In genomic region chr7:121599887-121600286, GRCh38 we compare ENCODE assay signal across 30 cellular contexts.
"Had no signal": no experiment of that assay in that cellular context is flagged by ENCODE, and none has a peak within 500 bp of the region (broad histone marks: within the 10 kb centered on the region; RNA-seq: fewer than 3 reads in every experiment).

No MANE protein-coding gene starts in this region.

- H3K4me1 ChIP-seq: foreskin keratinocyte, gastrocnemius medialis had no signal

- H3K4me3 ChIP-seq: esophagus muscularis mucosa, gastrocnemius medialis, heart left ventricle had no signal

- H3K9me3 Mint-ChIP-seq: activated CD8-positive, alpha-beta T cell treated with anti-CD3 and anti-CD28 coated beads for 36 hours; effector memory CD8-positive, alpha-beta T cell had no signal

- H3K36me3 Mint-ChIP-seq: activated naive CD8-positive, alpha-beta T cell had no signal

- H3K27ac ChIP-seq: brain microvascular endothelial cell, esophagus muscularis mucosa, foreskin keratinocyte, gastrocnemius medialis, heart left ventricle had no signal

- FAIRE-seq: astrocyte, colon had no signal

- H3K36me3 ChIP-seq: brain microvascular endothelial cell, esophagus muscularis mucosa, gastrocnemius medialis, heart left ventricle had no signal

- H3K9me3 ChIP-seq: gastrocnemius medialis had no signal

- DNase-seq: activated CD4-positive, alpha-beta T cell treated with anti-CD3 and anti-CD28 coated beads for 1 hour; activated CD4-positive, alpha-beta T cell treated with anti-CD3 and anti-CD28 coated beads for 4 hours; activated CD4-positive, alpha-beta T cell treated with anti-CD3 and anti-CD28 coated beads, Interleukin-2, amount 50 U/mL, for 1 hour; activated CD4-positive, alpha-beta T cell treated with anti-CD3 and anti-CD28 coated beads, Interleukin-2, amount 50 U/mL, for 48 hours; activated CD8-positive, alpha-beta memory T cell treated with anti-CD3 and anti-CD28 coated beads for 24 hours; activated CD8-positive, alpha-beta T cell treated with anti-CD3 and anti-CD28 coated beads for 36 hours; activated effector memory CD4-positive, alpha-beta T cell treated with Interleukin-2 at 50 U/mL for 16 hours; activated gamma-delta T cell treated with Interleukin-2 at 50 U/mL for 16 hours; activated naive CD4-positive, alpha-beta T cell treated with anti-CD3 and anti-CD28 coated beads, Interleukin-2, amount 50 U/mL, for 16 hours; activated naive CD4-positive, alpha-beta T cell treated with Interleukin-2 at 50 U/mL for 16 hours; activated T-cell treated with anti-CD3 and anti-CD28 coated beads, Interleukin-2, amount 50 U/mL, for 4 hours; amniotic stem cell; anterior cingulate cortex; brain microvascular endothelial cell; caudate nucleus; cortex of kidney; dermis blood vessel endothelial cell; effector CD4-positive, alpha-beta T cell; effector memory CD8-positive, alpha-beta T cell; erythroblast; foreskin keratinocyte; gastrocnemius medialis; glutamatergic neuron; heart left ventricle; T-helper 2 cell had no signal

- H3K27ac Mint-ChIP-seq: activated CD8-positive, alpha-beta T cell treated with anti-CD3 and anti-CD28 coated beads for 36 hours; activated naive CD8-positive, alpha-beta T cell; activated T-helper 17 cell treated with anti-CD3 and anti-CD28 coated beads, Interleukin-2, amount 50 U/mL, for 72 hours; effector memory CD8-positive, alpha-beta T cell had no signal

- H3K4me1 Mint-ChIP-seq: activated T-helper 17 cell treated with anti-CD3 and anti-CD28 coated beads, Interleukin-2, amount 50 U/mL, for 72 hours had no signal

- ATAC-seq: activated CD8-positive, alpha-beta T cell treated with anti-CD3 and anti-CD28 coated beads for 36 hours; activated T-cell treated with anti-CD3 and anti-CD28 coated beads, Interleukin-2, amount 50 U/mL, for 4 hours; activated T-helper 17 cell treated with anti-CD3 and anti-CD28 coated beads, Interleukin-2, amount 50 U/mL, for 72 hours; effector memory CD8-positive, alpha-beta T cell; foreskin keratinocyte; gastrocnemius medialis; heart left ventricle had no signal

- H3K4me3 Mint-ChIP-seq: activated CD8-positive, alpha-beta T cell treated with anti-CD3 and anti-CD28 coated beads for 36 hours; activated naive CD8-positive, alpha-beta T cell; activated T-cell treated with anti-CD3 and anti-CD28 coated beads, Interleukin-2, amount 50 U/mL, for 4 hours; activated T-helper 17 cell treated with anti-CD3 and anti-CD28 coated beads, Interleukin-2, amount 50 U/mL, for 72 hours; effector memory CD8-positive, alpha-beta T cell had no signal

- H3K27me3 ChIP-seq: brain microvascular endothelial cell, esophagus muscularis mucosa, foreskin keratinocyte, gastrocnemius medialis, heart left ventricle had no signal
